In genomic region chr1:118007391-118007790, GRCh38 we compare ENCODE assay signal across 7 cellular contexts.
"Had no signal": no experiment of that assay in that cellular context is flagged by ENCODE, and none has a peak within 500 bp of the region (broad histone marks: within the 10 kb centered on the region; RNA-seq: fewer than 3 reads in every experiment).

No MANE protein-coding gene starts in this region.

- ATAC-seq: HCT116, K562 had no signal

- H3K4me3 ChIP-seq: GM23248, HAP-1, K562 had no signal

- H3K4me1 ChIP-seq: HAP-1 had no signal

- H3K36me3 ChIP-seq: HAP-1 had no signal

- H3K27ac ChIP-seq: GM23248 had no signal

- H3K9me3 Mint-ChIP-seq: HFFc6 had no signal

- H3K4me3 Mint-ChIP-seq: HFFc6 had no signal

- H3K9ac ChIP-seq: GM23248 had no signal

- H2AFZ ChIP-seq: GM23248 had no signal

- H3K27ac Mint-ChIP-seq: HFFc6 had no signal

- H3K9me3 ChIP-seq: HAP-1 had no signal

- DNase-seq: GM23248, H7, HFFc6, IMR-90 had no signal
